Comparison of ENCODE assay signal across 8 cellular contexts in genomic region chrX:107675823-107676555, GRCh38. TPM values are rescaled to one million over a fixed set of nuclear protein-coding genes. Genes with fewer than 3 reads are reported as not detected.
DNase-seq lines count a peak whose midpoint lies in the region; ATAC-seq and TF ChIP-seq lines count a peak whose summit lies in the region.

No MANE protein-coding gene starts in this region.

- no peak overlapping the region for H3K4me2 ChIP-seq in neural progenitor cell

- H3K9me3 Mint-ChIP-seq in neural progenitor cell: peaks cover 2% of the 10 kb centered on the region

- TF ChIP-seq POLR2A in Peyer's patch (IDR thresholded peaks at IDR 0.05): peak in 1 of 2 donors; percentile 12

- H3K9ac ChIP-seq in mucosa of stomach (ENCODE audit: low read length) (peak overlapping the region; percentile 97), neural progenitor cell (no peak overlapping the region)

- no peaks in the 10 kb centered on the region for H3K36me3 Mint-ChIP-seq in neural progenitor cell

- no peaks in the 10 kb centered on the region for H3K36me3 ChIP-seq in Peyer's patch
- no peaks in the 10 kb centered on the region for H3K36me3 ChIP-seq in mucosa of stomach (ENCODE audit: control insufficient read depth, insufficient read depth, low read length)
- H3K36me3 ChIP-seq in neural progenitor cell: no peaks in the 10 kb centered on the region

- H3F3A ChIP-seq in neural progenitor cell (ENCODE audit: low read depth): peaks cover 14% of the 10 kb centered on the region

- no peaks in the 10 kb centered on the region for H3K79me2 ChIP-seq in neural progenitor cell (ENCODE audit: low read depth)

- no peaks in the 10 kb centered on the region for H4K20me1 ChIP-seq in neural progenitor cell (ENCODE audit: low read depth)

- H3K27me3 ChIP-seq in Peyer's patch: no peaks in the 10 kb centered on the region
- no peaks in the 10 kb centered on the region for H3K27me3 ChIP-seq in mucosa of stomach (ENCODE audit: control insufficient read depth, insufficient read depth, low read length)
- no peaks in the 10 kb centered on the region for H3K27me3 ChIP-seq in neural progenitor cell

- no peak overlapping the region for H3K4me3 Mint-ChIP-seq in neural progenitor cell

- no peak for TF ChIP-seq CTCF in HFF-Myc (IDR thresholded peaks at IDR 0.05; ENCODE audit: low read depth, low read length, missing control alignments)
- TF ChIP-seq CTCF in Peyer's patch (IDR thresholded peaks at IDR 0.05): no peak
- TF ChIP-seq CTCF in choroid plexus epithelial cell (conservative IDR thresholded peaks at IDR 0.05; ENCODE audit: low read depth, low read length): no peak
- TF ChIP-seq CTCF in neural progenitor cell (IDR thresholded peaks at IDR 0.05): no peak

- H3K27ac ChIP-seq in Peyer's patch (peak overlapping the region; percentile 91 to 98 (median 94)), neural progenitor cell (no peak overlapping the region)

- no peak overlapping the region for H3K27ac Mint-ChIP-seq in neural progenitor cell

- peaks cover 51% of the 10 kb centered on the region for H3K4me1 Mint-ChIP-seq in neural progenitor cell

- peaks cover 4 to 21% (median 5%) of the 10 kb centered on the region in 4 donors for H3K4me1 ChIP-seq in Peyer's patch
- H3K4me1 ChIP-seq in mucosa of stomach (ENCODE audit: control insufficient read depth, insufficient read depth, low read length): peaks cover 38% of the 10 kb centered on the region
- no peaks in the 10 kb centered on the region for H3K4me1 ChIP-seq in neural progenitor cell

- H3K4me3 ChIP-seq in HFF-Myc (replicated peaks; ENCODE audit: low read depth, low read length): peak overlapping the region; percentile 76
- H3K4me3 ChIP-seq in Peyer's patch: peak overlapping the region; percentile 44 to 60 (median 50)
- peak overlapping the region; percentile 72 for H3K4me3 ChIP-seq in choroid plexus epithelial cell (ENCODE audit: low read depth, low read length)
- H3K4me3 ChIP-seq in mucosa of stomach (ENCODE audit: low read length): peak overlapping the region; percentile 74
- H3K4me3 ChIP-seq in neural progenitor cell: no peak overlapping the region

- ATAC-seq in HG03108 (IDR thresholded peaks at IDR 0.05; ENCODE audit: unreplicated experiment): no peak

- no peak overlapping the region for H2AFZ ChIP-seq in neural progenitor cell (replicated peaks)

- H3K27me3 Mint-ChIP-seq in neural progenitor cell (ENCODE audit: insufficient read depth, low read depth): peaks cover 18% of the 10 kb centered on the region

- DNase-seq in HFF-Myc (ENCODE audit: extremely low read depth, low read depth) (no peak), Peyer's patch (no peak), choroid plexus epithelial cell (ENCODE audit: low read depth) (peak; percentile 74), SHP77 (lab: John Stamatoyannopoulos, UW) (no peak), neural progenitor cell (ENCODE audit: low spot score) (no peak), iPS-NIHi11 (ENCODE audit: low spot score) (no peak)

- H3K9me3 ChIP-seq in Peyer's patch (no peaks in the 10 kb centered on the region), mucosa of stomach (ENCODE audit: control insufficient read depth, low read length) (no peaks in the 10 kb centered on the region), neural progenitor cell (ENCODE audit: low read depth) (no peaks in the 10 kb centered on the region)

RNA-seq across cellular contexts. Expression of gene PRPS1, which starts 47.7 kb away (rescaled TPM):
- total RNA-seq in Peyer's patch: 10 to 100 TPM in 2 of 4 donors, 1 to 10 TPM in 2; 2.6 to 43.7 (median 9.3) TPM
- 177 and 264 TPM in 2 replicates for total RNA-seq in neural progenitor cell (ENCODE audit: low replicate concordance)
